1 cellular context compared by ENCODE assay signal in genomic region chr10:35335133-35335532, GRCh38.
TF ChIP-seq lines count a peak whose summit lies in the region.

No MANE protein-coding gene starts in this region.

TF ChIP-seq in IMR-90, 13 proteins besides CTCF, POLR2A, EP300 and RAD21 (continued from another document):
- no peak for TF ChIP-seq USF2 (IDR thresholded peaks at IDR 0.05; ENCODE audit: low read depth, low read length)
- TF ChIP-seq MXI1 (IDR thresholded peaks at IDR 0.05; ENCODE audit: borderline replicate concordance, low read depth, low read length), result no peak
- TF ChIP-seq ELK1 (IDR thresholded peaks at IDR 0.05; ENCODE audit: borderline replicate concordance, low read depth, low read length), result no peak
- TF ChIP-seq RCOR1 (IDR thresholded peaks at IDR 0.05; ENCODE audit: insufficient replicate concordance, low read length), result no peak
- TF ChIP-seq FOS (IDR thresholded peaks at IDR 0.05; ENCODE audit: low read depth, low read length), result no peak
- no peak for TF ChIP-seq MAZ (IDR thresholded peaks at IDR 0.05; ENCODE audit: borderline replicate concordance, low read depth, low read length)
- no peak for TF ChIP-seq CHD1 (IDR thresholded peaks at IDR 0.05; ENCODE audit: low read depth, low read length)
